In genomic region chr17:42253173-42253545, GRCh38 we compare ENCODE assay signal across 12 cellular contexts. TPM values are rescaled to one million over a fixed set of nuclear protein-coding genes. Genes with fewer than 3 reads are reported as not detected.
A peak's percentile ranks its signal among the peaks of the same experiment; 100 is the strongest.
DNase-seq lines count a peak whose midpoint lies in the region; ATAC-seq and TF ChIP-seq lines count a peak whose summit lies in the region.
"Had no signal": no experiment of that assay in that cellular context is flagged by ENCODE, and none has a peak within 500 bp of the region (broad histone marks: within the 10 kb centered on the region; RNA-seq: fewer than 3 reads in every experiment).

No MANE protein-coding gene starts in this region.

- H3K27ac ChIP-seq in ACC112 (ENCODE audit: low read depth, low read length) (peak overlapping the region; percentile 56), HCT116 (ENCODE audit: low read depth, low read length) (no peak overlapping the region), muscle layer of colon (ENCODE audit: low read depth, low read length) (peak overlapping the region; percentile 10), thyroid gland (no peak overlapping the region)
- H3K27ac ChIP-seq: BLaER1 treated with 17β-estradiol and CSF1 and Interleukin-3, amounts not matched to agents 10 nM and 100 nM; cardiac muscle cell had no signal

- no TSS peak for BruUV-seq in HCT116 (replicated peaks; lab: Mats Ljungman, UMichigan)

- H3K9me3 Mint-ChIP-seq in activated naive CD4-positive, alpha-beta T cell treated with anti-CD3 and anti-CD28 coated beads, Interleukin-2, amount 50 U/mL, for 72 hours: no peaks in the 10 kb centered on the region

- TF ChIP-seq CTCF in HCT116 (IDR thresholded peaks at IDR 0.05 in 2 of 3, conservative IDR thresholded peaks at IDR 0.05 in 1 of 3; ENCODE audit: borderline replicate concordance in 1 of 3, insufficient read depth in 1 of 3, low read depth in 2 of 3, low read length in 2 of 3): no peak
- no peak for TF ChIP-seq CTCF in thyroid gland (IDR thresholded peaks at IDR 0.05)

- H3K9me3 ChIP-seq in HCT116 (ENCODE audit: control insufficient read depth in 1 of 2, insufficient read depth in 1 of 2, low read depth in 1 of 2, low read length in 2 of 2) (no peaks in the 10 kb centered on the region), muscle layer of colon (ENCODE audit: low read length) (no peaks in the 10 kb centered on the region), thyroid gland (no peaks in the 10 kb centered on the region)
- H3K9me3 ChIP-seq: BLaER1 treated with 17β-estradiol and CSF1 and Interleukin-3, amounts not matched to agents 10 nM and 100 nM had no signal

- no peak for TF ChIP-seq RAD21 in HCT116 (IDR thresholded peaks at IDR 0.05; ENCODE audit: low read depth)

- no peaks in the 10 kb centered on the region for H3K9me2 ChIP-seq in HCT116 (ENCODE audit: insufficient read depth)

- no peak for ATAC-seq in HCT116
- ATAC-seq in activated naive CD4-positive, alpha-beta T cell treated with anti-CD3 and anti-CD28 coated beads, Interleukin-2, amount 50 U/mL, for 72 hours: no peak
- no peak for ATAC-seq in HG03521 (IDR thresholded peaks at IDR 0.05; ENCODE audit: unreplicated experiment)
- ATAC-seq in HG02870 (IDR thresholded peaks at IDR 0.05; ENCODE audit: unreplicated experiment): no peak
- ATAC-seq in GM18505 (IDR thresholded peaks at IDR 0.05; ENCODE audit: unreplicated experiment): no peak

- peaks cover 6 to 13% of the 10 kb centered on the region in 2 donors for H3K36me3 Mint-ChIP-seq in activated naive CD4-positive, alpha-beta T cell treated with anti-CD3 and anti-CD28 coated beads, Interleukin-2, amount 50 U/mL, for 72 hours

- no peak overlapping the region for H3K9ac ChIP-seq in HCT116 (ENCODE audit: low read length)
- no peak overlapping the region for H3K9ac ChIP-seq in muscle layer of colon (ENCODE audit: low read length)
- H3K9ac ChIP-seq: BLaER1 treated with 17β-estradiol and CSF1 and Interleukin-3, amounts not matched to agents 10 nM and 100 nM had no signal

- peaks cover 18% of the 10 kb centered on the region for H3K79me2 ChIP-seq in ACC112 (ENCODE audit: control insufficient read depth, insufficient read depth, low read length, unreplicated experiment)
- H3K79me2 ChIP-seq in HCT116 (ENCODE audit: insufficient read depth, low read length): no peaks in the 10 kb centered on the region

- TF ChIP-seq POLR2A in HCT116 (IDR thresholded peaks at IDR 0.05; ENCODE audit: borderline replicate concordance, extremely low read depth, insufficient read depth, insufficient read length) (no peak), thyroid gland (IDR thresholded peaks at IDR 0.05) (no peak), GM18505 (IDR thresholded peaks at IDR 0.05; ENCODE audit: borderline replicate concordance, extremely low read depth, insufficient read depth, insufficient read length) (no peak)

- no peaks in the 10 kb centered on the region for H3K27me3 ChIP-seq in ACC112 (ENCODE audit: insufficient read depth, low read length)
- no peaks in the 10 kb centered on the region for H3K27me3 ChIP-seq in HCT116 (ENCODE audit: insufficient read depth, low read length)
- no peaks in the 10 kb centered on the region for H3K27me3 ChIP-seq in muscle layer of colon (ENCODE audit: control insufficient read depth in 1 of 2, insufficient read depth in 2 of 2, low read length in 2 of 2)
- no peaks in the 10 kb centered on the region for H3K27me3 ChIP-seq in thyroid gland
- H3K27me3 ChIP-seq: BLaER1 treated with 17β-estradiol and CSF1 and Interleukin-3, amounts not matched to agents 10 nM and 100 nM; cardiac muscle cell had no signal

- RAD21 ChIA-PET in HCT116 (lab: Charles Lee; ENCODE audit: low non-redundant PET in 1 of 2, low total read pairs in 2 of 2, uncharacterized antibody in 2 of 2, unreplicated experiment in 2 of 2): no interaction called here

- H3K4me1 ChIP-seq in ACC112 (ENCODE audit: control insufficient read depth, insufficient read depth, low read length, unreplicated experiment): peaks cover 25% of the 10 kb centered on the region
- peaks cover 19 to 37% of the 10 kb centered on the region in 2 experiments for H3K4me1 ChIP-seq in HCT116 (ENCODE audit: control insufficient read depth in 1 of 2, insufficient read depth in 2 of 2, low read length in 2 of 2)
- H3K4me1 ChIP-seq in muscle layer of colon (ENCODE audit: insufficient read depth, low read length): peaks cover 37% of the 10 kb centered on the region
- H3K4me1 ChIP-seq in thyroid gland: peaks cover 19 to 30% of the 10 kb centered on the region in 2 donors

- H4K20me1 ChIP-seq in HCT116 (ENCODE audit: insufficient read depth): no peaks in the 10 kb centered on the region

- POLR2A ChIA-PET in HCT116 (lab: Charles Lee): no interaction called here

- CTCF ChIA-PET in HCT116 (lab: Charles Lee): no interaction called here

- H3K36me3 ChIP-seq in ACC112 (ENCODE audit: insufficient read depth, low read length) (no peaks in the 10 kb centered on the region), HCT116 (ENCODE audit: control insufficient read depth in 1 of 2, insufficient read depth in 2 of 2, low read length in 2 of 2) (no peaks in the 10 kb centered on the region), muscle layer of colon (ENCODE audit: insufficient read depth, low read length) (no peaks in the 10 kb centered on the region), thyroid gland (no peaks in the 10 kb centered on the region)
- H3K36me3 ChIP-seq: BLaER1 treated with 17β-estradiol and CSF1 and Interleukin-3, amounts not matched to agents 10 nM and 100 nM; cardiac muscle cell had no signal

- DNase-seq in HCT116 (ENCODE audit: low read depth, low spot score): no peak
- no peak for DNase-seq in activated naive CD4-positive, alpha-beta T cell treated with anti-CD3 and anti-CD28 coated beads, Interleukin-2, amount 50 U/mL, for 72 hours (ENCODE audit: low spot score in 2 of 2)
- DNase-seq in thyroid gland: no peak
- DNase-seq: stimulated activated CD4-positive, alpha-beta T cell treated with anti-CD3 and anti-CD28 coated beads, Interleukin-2, amount 100 ng/mL, for 48 hours; stimulated activated naive CD4-positive, alpha-beta T cell treated with Interleukin-2 at 50 U/mL for 16 hours had no signal

- H2AFZ ChIP-seq in ACC112 (ENCODE audit: low read length, unreplicated experiment) (no peak overlapping the region), HCT116 (ENCODE audit: low read depth, low read length, poor library complexity, severe bottlenecking) (no peak overlapping the region)

- peak overlapping the region; percentile 84 to 88 for H3K27ac Mint-ChIP-seq in activated naive CD4-positive, alpha-beta T cell treated with anti-CD3 and anti-CD28 coated beads, Interleukin-2, amount 50 U/mL, for 72 hours

- peak overlapping the region; percentile 22 for H3K4me2 ChIP-seq in HCT116 (ENCODE audit: low read length)
- H3K4me2 ChIP-seq: BLaER1 treated with 17β-estradiol and CSF1 and Interleukin-3, amounts not matched to agents 10 nM and 100 nM had no signal

- H3K4me3 ChIP-seq in ACC112 (ENCODE audit: low read depth, low read length): no peak overlapping the region
- no peak overlapping the region for H3K4me3 ChIP-seq in HCT116 (replicated peaks in 1 of 2; ENCODE audit: low read depth in 1 of 2, low read length in 2 of 2)
- no peak overlapping the region for H3K4me3 ChIP-seq in muscle layer of colon (ENCODE audit: low read depth in 1 of 2, low read length in 2 of 2)
- no peak overlapping the region for H3K4me3 ChIP-seq in thyroid gland (replicated peaks in 1 of 3)
- H3K4me3 ChIP-seq: BLaER1 treated with 17β-estradiol and CSF1 and Interleukin-3, amounts not matched to agents 10 nM and 100 nM; cardiac muscle cell had no signal

- intact Hi-C loops in HCT116 (cut with micrococcal nuclease): no loop called here
- intact Hi-C loops in thyroid gland (cut with DNase I): no loop called here

TF ChIP-seq in HCT116, 20 proteins besides CTCF, POLR2A, EP300 and RAD21 (continues in another document):
- TF ChIP-seq ATF3 (IDR thresholded peaks at IDR 0.05) (no peak), SP1 (IDR thresholded peaks at IDR 0.05; ENCODE audit: low read depth) (no peak)

RNA-seq across cellular contexts. Expression of gene STAT5B, which starts 23.0 kb away (rescaled TPM):
- total RNA-seq in HCT116 (2021; ENCODE audit: unreplicated experiment): 7.1 TPM
- polyA plus RNA-seq in HCT116 (2012): 3.4 and 4.0 TPM in 2 replicates
- total RNA-seq in activated naive CD4-positive, alpha-beta T cell treated with anti-CD3 and anti-CD28 coated beads, Interleukin-2, amount 50 U/mL, for 72 hours: 100 to 1,000 TPM; 117 to 207 TPM
- 10 to 100 TPM; 57.6 to 72.6 (median 63.3) TPM for total RNA-seq in thyroid gland

RNA-seq across cellular contexts. Expression of gene STAT5A, which starts 35.1 kb away (rescaled TPM):
- total RNA-seq in HCT116 (2021; ENCODE audit: unreplicated experiment): 0.91 TPM
- polyA plus RNA-seq in HCT116 (2012): 0.16 and 0.18 TPM in 2 replicates
- 100 to 1,000 TPM; 171 to 177 TPM for total RNA-seq in activated naive CD4-positive, alpha-beta T cell treated with anti-CD3 and anti-CD28 coated beads, Interleukin-2, amount 50 U/mL, for 72 hours
- total RNA-seq in thyroid gland: 10 to 100 TPM; 31.9 to 46.1 (median 34.0) TPM

RNA-seq across cellular contexts. Expression of gene GHDC, which starts 58.9 kb away (rescaled TPM):
- 13.2 TPM for total RNA-seq in HCT116 (2021; ENCODE audit: unreplicated experiment)
- polyA plus RNA-seq in HCT116 (2012): 12.7 and 14.8 TPM in 2 replicates
- 10 to 100 TPM; 10.5 to 25.3 TPM for total RNA-seq in activated naive CD4-positive, alpha-beta T cell treated with anti-CD3 and anti-CD28 coated beads, Interleukin-2, amount 50 U/mL, for 72 hours
- 100 to 1,000 TPM in 2 of 4 donors, 10 to 100 TPM in 2; 48.4 to 254 (median 95.9) TPM for total RNA-seq in thyroid gland

Comparison
In these comparisons a context has a peak if more than half of its experiments do, and no peak if none do; other contexts are left out.
1. H3K27ac ChIP-seq: peak in ACC112 (single experiment) and muscle layer of colon (single experiment); none in HCT116 (single experiment) and thyroid gland (0 of 3).
2. RNA of gene STAT5A, which starts 35.1 kb away (total RNA-seq): 171 to 177 TPM in activated naive CD4-positive, alpha-beta T cell treated with anti-CD3 and anti-CD28 coated beads, Interleukin-2, amount 50 U/mL, for 72 hours and 31.9 to 46.1 TPM in thyroid gland; 0.91 TPM in HCT116 (single experiment); every median in the first group is over 10 times any median in the second.